In genomic region chr6:137751768-137752560, GRCh38 we compare ENCODE assay signal across 16 cellular contexts.
"Had no signal": no experiment of that assay in that cellular context is flagged by ENCODE, and none has a peak within 500 bp of the region (broad histone marks: within the 10 kb centered on the region; RNA-seq: fewer than 3 reads in every experiment).

No MANE protein-coding gene starts in this region.

- H3K27me3 ChIP-seq: gastroesophageal sphincter, heart left ventricle, right atrium auricular region, stomach, testis, upper lobe of left lung had no signal

- H3K4me3 ChIP-seq: gastroesophageal sphincter, heart left ventricle, right atrium auricular region, skin epidermis, stomach, testis, upper lobe of left lung had no signal

- H3K27ac ChIP-seq: gastroesophageal sphincter, heart left ventricle, right atrium auricular region, skin epidermis, stomach, testis, upper lobe of left lung had no signal

- DNase-seq: activated CD4-positive, alpha-beta T cell treated with anti-CD3 and anti-CD28 coated beads for 36 hours; activated CD4-positive, alpha-beta T cell treated with anti-CD3 and anti-CD28 coated beads, Interleukin-2, amount 50 U/mL, for 48 hours; activated gamma-delta T cell treated with Interleukin-2 at 50 U/mL for 16 hours; activated naive CD8-positive, alpha-beta T cell treated with anti-CD3 and anti-CD28 coated beads for 36 hours; amniotic stem cell; effector CD4-positive, alpha-beta T cell; heart left ventricle; left ventricle myocardium superior; stimulated activated CD4-positive, alpha-beta T cell treated with anti-CD3 and anti-CD28 coated beads, Interleukin-15, amount 100 ng/mL, for 24 hours; stimulated activated CD4-positive, alpha-beta T cell treated with anti-CD3 and anti-CD28 coated beads, Interleukin-2, amount 100 ng/mL, for 48 hours; stomach; testis; upper lobe of left lung had no signal

- ATAC-seq: activated CD4-positive, alpha-beta T cell treated with anti-CD3 and anti-CD28 coated beads for 36 hours; gastroesophageal sphincter; heart left ventricle; left ventricle myocardium superior had no signal

- H3K36me3 ChIP-seq: gastroesophageal sphincter, heart left ventricle, right atrium auricular region, stomach, upper lobe of left lung had no signal

- H3K4me1 ChIP-seq: gastroesophageal sphincter, right atrium auricular region, testis, upper lobe of left lung had no signal

- H3K9me3 ChIP-seq: gastroesophageal sphincter, heart left ventricle, right atrium auricular region, stomach, testis, upper lobe of left lung had no signal
